In genomic region chr13:28597641-28598040, GRCh38 we compare ENCODE assay signal across 12 cellular contexts.
"Had no signal": no experiment of that assay in that cellular context is flagged by ENCODE, and none has a peak within 500 bp of the region (broad histone marks: within the 10 kb centered on the region; RNA-seq: fewer than 3 reads in every experiment).

No MANE protein-coding gene starts in this region.

- H3K4me1 Mint-ChIP-seq: natural killer cell had no signal

- H3K27ac Mint-ChIP-seq: activated naive CD4-positive, alpha-beta T cell treated with anti-CD3 and anti-CD28 coated beads, Interleukin-2, amount 50 U/mL, for 72 hours; natural killer cell; progenitor cell of endocrine pancreas had no signal

- H3K36me3 Mint-ChIP-seq: natural killer cell had no signal

- ATAC-seq: activated naive CD4-positive, alpha-beta T cell treated with anti-CD3 and anti-CD28 coated beads, Interleukin-2, amount 50 U/mL, for 72 hours; esophagus mucosa; mucosa of descending colon; natural killer cell; right lobe of liver had no signal

- H3K27me3 ChIP-seq: right lobe of liver, upper lobe of left lung had no signal

- DNase-seq: activated CD4-positive, alpha-beta T cell treated with anti-CD3 and anti-CD28 coated beads, Interleukin-2, amount 50 U/mL, for 1 hour; mucosa of descending colon; natural killer cell; nucleus accumbens; right lobe of liver; stimulated activated CD4-positive, alpha-beta T cell treated with anti-CD3 and anti-CD28 coated beads, Interleukin-12 subunit alpha, Interleukin-12 subunit beta, amount 100 ng/mL, for 4 hours; stimulated activated naive CD4-positive, alpha-beta T cell treated with Interleukin-2 at 50 U/mL for 16 hours; upper lobe of left lung had no signal

- H3K9me3 ChIP-seq: mucosa of descending colon, right lobe of liver had no signal

- H3K4me3 Mint-ChIP-seq: natural killer cell had no signal

- H3K4me3 ChIP-seq: lung, mucosa of descending colon, right lobe of liver, upper lobe of left lung had no signal

- H3K36me3 ChIP-seq: right lobe of liver, upper lobe of left lung had no signal

- H3K9me3 Mint-ChIP-seq: natural killer cell had no signal

- H3K27ac ChIP-seq: right lobe of liver, upper lobe of left lung had no signal

- H3K4me1 ChIP-seq: right lobe of liver, upper lobe of left lung had no signal
